In genomic region chr5:72121753-72122445, GRCh38 we compare ENCODE assay signal across 1 cellular context.
TF ChIP-seq lines count a peak whose summit lies in the region.

No MANE protein-coding gene starts in this region.

TF ChIP-seq in SK-N-SH treated with all-trans-retinoic acid at 6 μM for 48 hours, 23 proteins besides CTCF, POLR2A, EP300 and RAD21 (continued from another document):
- no peak for TF ChIP-seq OSR1 (CRISPR knock-in tag; IDR thresholded peaks at IDR 0.05)
- no peak for TF ChIP-seq PATZ1 (CRISPR knock-in tag; IDR thresholded peaks at IDR 0.05; ENCODE audit: borderline replicate concordance)
- TF ChIP-seq ZFP30 (CRISPR knock-in tag; IDR thresholded peaks at IDR 0.05): no peak
- no peak for TF ChIP-seq TOX (CRISPR knock-in tag; IDR thresholded peaks at IDR 0.05; ENCODE audit: borderline replicate concordance)
- no peak for TF ChIP-seq ZC3H10 (CRISPR knock-in tag; IDR thresholded peaks at IDR 0.05)
TF ChIP-seq in SK-N-SH treated with all-trans-retinoic acid at 6 μM for 48 hours: peak in this region for 0.
